In the genomic region with DNA sequence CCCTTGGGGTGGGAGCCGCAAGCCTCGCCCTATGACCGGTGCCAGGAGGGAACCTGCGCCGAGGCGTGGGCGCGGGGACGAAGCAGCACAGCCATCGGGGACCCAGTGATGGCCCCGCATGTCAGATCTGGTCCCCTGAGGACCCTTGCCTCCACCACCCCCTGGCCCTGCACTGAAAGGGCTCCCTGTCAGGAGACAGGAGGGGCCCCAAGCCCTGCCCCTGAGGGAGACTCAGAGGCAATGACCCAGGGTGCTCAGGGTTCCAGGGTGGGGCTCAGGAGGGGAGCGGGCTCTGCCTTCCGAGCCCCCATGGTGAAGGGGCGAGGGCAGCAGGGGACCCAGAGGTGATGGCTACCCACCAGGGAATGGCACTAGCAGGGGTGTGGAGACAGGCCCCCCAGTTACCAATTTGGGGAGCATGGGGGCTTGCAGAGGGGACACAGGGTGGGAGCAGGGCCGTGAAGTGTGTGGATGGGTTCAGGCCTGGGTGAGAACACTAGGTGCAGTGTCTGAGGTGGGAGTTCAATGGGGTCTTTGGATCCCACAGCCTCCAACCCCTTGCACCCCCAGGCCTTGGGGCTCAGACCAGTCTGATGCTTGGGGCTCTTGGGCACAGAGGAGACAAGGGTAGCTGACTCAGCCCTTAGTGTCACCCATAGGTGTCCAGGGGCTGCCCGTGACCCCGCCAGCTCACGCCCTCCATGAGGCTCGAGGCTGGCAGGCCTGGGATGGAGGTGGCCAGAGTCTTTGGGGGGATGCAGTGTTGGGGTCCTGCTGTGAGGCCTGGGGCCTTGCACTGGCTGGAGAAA, we compare ENCODE assay signal across 8 cellular contexts. TPM values are rescaled to one million over a fixed set of nuclear protein-coding genes. Genes with fewer than 3 reads are reported as not detected.
DNase-seq lines count a peak whose midpoint lies in the region; ATAC-seq and TF ChIP-seq lines count a peak whose summit lies in the region.

No MANE protein-coding gene starts in this region.

- no peak for TF ChIP-seq CTCF in smooth muscle cell (IDR thresholded peaks at IDR 0.05; ENCODE audit: borderline replicate concordance, insufficient read depth, poor library complexity, severe bottlenecking)

- H4K20me1 ChIP-seq in smooth muscle cell (ENCODE audit: low read depth): peaks cover 18% of the 10 kb centered on the region

- no CpG with 5 or more reads among the region's 19 CpGs for WGBS in iPS DF 6.9 (ENCODE audit: insufficient coverage, insufficient read length)
- WGBS in smooth muscle cell (ENCODE audit: low lambda C conversion rate): 46% methylated on average over 19 of the region's 19 CpGs

- H3K4me3 Mint-ChIP-seq in activated CD4-positive, alpha-beta memory T cell treated with anti-CD3 and anti-CD28 coated beads, Interleukin-2, amount 10 ng/mL, durations not matched to agents 7 days and 5 days: peak overlapping the region; percentile 56

- peaks cover 16% of the 10 kb centered on the region for H3K79me2 ChIP-seq in smooth muscle cell (ENCODE audit: low read depth)

- H3K4me3 ChIP-seq in H7 (ENCODE audit: insufficient read depth, low read depth, low read length) (peak overlapping the region; percentile 31), iPS DF 6.9 (ENCODE audit: low read length) (peak overlapping the region; percentile 41; the same call in 1 of the 2 replicates), smooth muscle cell (peak overlapping the region; percentile 70)

- peaks cover 26% of the 10 kb centered on the region for H3K4me1 Mint-ChIP-seq in activated CD4-positive, alpha-beta memory T cell treated with anti-CD3 and anti-CD28 coated beads, Interleukin-2, amount 10 ng/mL, durations not matched to agents 7 days and 5 days

- no peaks in the 10 kb centered on the region for H3F3A ChIP-seq in smooth muscle cell (ENCODE audit: low read depth)

- peak overlapping the region; percentile 80 for H3K9ac ChIP-seq in smooth muscle cell (ENCODE audit: low read depth)

- DNase-seq in H7 (no peak), iPS DF 6.9 (ENCODE audit: low read depth, low spot score) (no peak), smooth muscle cell (lab: John Stamatoyannopoulos, UW; ENCODE audit: unreplicated experiment) (no peak), substantia nigra (lab: John Stamatoyannopoulos, UW) (no peak)
- no peak for DNase-seq in activated CD4-positive, alpha-beta memory T cell treated with anti-CD3 and anti-CD28 coated beads, Interleukin-2, amount 10 ng/mL, durations not matched to agents 7 days and 5 days
- no peak for DNase-seq in stimulated activated CD4-positive, alpha-beta T cell treated with anti-CD3 and anti-CD28 coated beads, Interleukin-15, amount 100 ng/mL, for 24 hours
- no peak for DNase-seq in stimulated activated naive CD4-positive, alpha-beta T cell treated with Interleukin-2 at 50 U/mL for 16 hours (lab: John Stamatoyannopoulos, UW)

- H3K9me3 ChIP-seq in iPS DF 6.9 (ENCODE audit: control insufficient read depth, insufficient read depth, low read length): no peaks in the 10 kb centered on the region
- no peaks in the 10 kb centered on the region for H3K9me3 ChIP-seq in smooth muscle cell (replicated peaks; ENCODE audit: low read depth)

- POLR2A ChIA-PET in activated CD4-positive, alpha-beta memory T cell treated with anti-CD3 and anti-CD28 coated beads, Interleukin-2, amount 10 ng/mL, durations not matched to agents 7 days and 5 days (lab: Charles Lee): interaction anchor here (0.7 to 2.1 kb wide), 3 partner anchors 24 to 32 kb away, joined by 3 to 10 read pairs (median 5); no protein-coding TSS in a partner anchor

- H3K27me3 ChIP-seq in H7 (ENCODE audit: control insufficient read depth, insufficient read depth, low read length): peaks cover 11% of the 10 kb centered on the region
- H3K27me3 ChIP-seq in iPS DF 6.9 (ENCODE audit: control insufficient read depth, insufficient read depth, low read length): no peaks in the 10 kb centered on the region; the same call in 1 of the 2 replicates
- H3K27me3 ChIP-seq in smooth muscle cell (ENCODE audit: low read depth): no peaks in the 10 kb centered on the region

- peak overlapping the region; percentile 95 for H3K4me2 ChIP-seq in smooth muscle cell

- CTCF ChIA-PET in activated CD4-positive, alpha-beta memory T cell treated with anti-CD3 and anti-CD28 coated beads, Interleukin-2, amount 10 ng/mL, durations not matched to agents 7 days and 5 days (lab: Charles Lee): no interaction called here

- no peaks in the 10 kb centered on the region for H3K27me3 Mint-ChIP-seq in activated CD4-positive, alpha-beta memory T cell treated with anti-CD3 and anti-CD28 coated beads, Interleukin-2, amount 10 ng/mL, durations not matched to agents 7 days and 5 days

- no peaks in the 10 kb centered on the region for H3K36me3 ChIP-seq in H7 (replicated peaks; ENCODE audit: control insufficient read depth, insufficient read depth, low read length)
- peaks cover 3% of the 10 kb centered on the region; the same call in 1 of the 2 replicates for H3K36me3 ChIP-seq in iPS DF 6.9 (ENCODE audit: control insufficient read depth, insufficient read depth, low read length)
- H3K36me3 ChIP-seq in smooth muscle cell (ENCODE audit: low read depth): no peaks in the 10 kb centered on the region

- H3K9me3 Mint-ChIP-seq in activated CD4-positive, alpha-beta memory T cell treated with anti-CD3 and anti-CD28 coated beads, Interleukin-2, amount 10 ng/mL, durations not matched to agents 7 days and 5 days: no peaks in the 10 kb centered on the region

- H3K4me1 ChIP-seq in iPS DF 6.9 (ENCODE audit: control insufficient read depth, insufficient read depth, low read length) (peaks cover 9% of the 10 kb centered on the region), smooth muscle cell (ENCODE audit: low read depth) (peaks cover 5% of the 10 kb centered on the region)

- H3K27ac Mint-ChIP-seq in activated CD4-positive, alpha-beta memory T cell treated with anti-CD3 and anti-CD28 coated beads, Interleukin-2, amount 10 ng/mL, durations not matched to agents 7 days and 5 days: no peak overlapping the region

- ATAC-seq in HG03439 (IDR thresholded peaks at IDR 0.05; ENCODE audit: unreplicated experiment): no peak

- H2AFZ ChIP-seq in smooth muscle cell (ENCODE audit: low read depth): no peak overlapping the region

- peaks cover 2% of the 10 kb centered on the region for H3K36me3 Mint-ChIP-seq in activated CD4-positive, alpha-beta memory T cell treated with anti-CD3 and anti-CD28 coated beads, Interleukin-2, amount 10 ng/mL, durations not matched to agents 7 days and 5 days (ENCODE audit: low read depth)

- H3K27ac ChIP-seq in iPS DF 6.9 (ENCODE audit: low read length): no peak overlapping the region
- no peak overlapping the region for H3K27ac ChIP-seq in smooth muscle cell (ENCODE audit: low read depth)
- no peak overlapping the region for H3K27ac ChIP-seq in substantia nigra (ENCODE audit: low read depth, low read length, poor library complexity, severe bottlenecking)

RNA-seq across cellular contexts. Expression of gene LRRC56, which starts 0.5 kb away (rescaled TPM):
- total RNA-seq in H7 (2014; rRNA removed; shearing (Covaris generic)): 1.3 and 1.5 TPM in 2 replicates
- total RNA-seq in activated CD4-positive, alpha-beta memory T cell treated with anti-CD3 and anti-CD28 coated beads, Interleukin-2, amount 10 ng/mL, durations not matched to agents 7 days and 5 days: 1 to 10 TPM; 2.2 to 2.5 TPM
- 0.31 and 1.5 TPM in 2 replicates for total RNA-seq in smooth muscle cell
- polyA plus RNA-seq in smooth muscle cell: 1.5 TPM in 2 replicates

RNA-seq across cellular contexts. Expression of gene HRAS, which starts 2.5 kb away (rescaled TPM):
- total RNA-seq in H7 (2014; rRNA removed; shearing (Covaris generic)): 27.1 and 57.9 TPM in 2 replicates
- total RNA-seq in activated CD4-positive, alpha-beta memory T cell treated with anti-CD3 and anti-CD28 coated beads, Interleukin-2, amount 10 ng/mL, durations not matched to agents 7 days and 5 days: 10 to 100 TPM; 45.1 to 52.5 TPM
- 19.2 and 39.9 TPM in 2 replicates for total RNA-seq in smooth muscle cell
- 59.1 and 82.5 TPM in 2 replicates for polyA plus RNA-seq in smooth muscle cell

RNA-seq across cellular contexts. Expression of gene LMNTD2, which starts 22.7 kb away (rescaled TPM):
- total RNA-seq in H7 (2014; rRNA removed; shearing (Covaris generic)): 2.7 and 4.0 TPM in 2 replicates
- 1 to 10 TPM; 2.5 to 3.2 TPM for total RNA-seq in activated CD4-positive, alpha-beta memory T cell treated with anti-CD3 and anti-CD28 coated beads, Interleukin-2, amount 10 ng/mL, durations not matched to agents 7 days and 5 days
- 3.2 TPM in 1 of 2 replicates, not detected in the other for total RNA-seq in smooth muscle cell
- 3.6 and 9.3 TPM in 2 replicates for polyA plus RNA-seq in smooth muscle cell

RNA-seq across cellular contexts. Expression of gene RASSF7, which starts 22.9 kb away (rescaled TPM):
- total RNA-seq in H7 (2014; rRNA removed; shearing (Covaris generic)): 28.2 and 37.0 TPM in 2 replicates
- total RNA-seq in activated CD4-positive, alpha-beta memory T cell treated with anti-CD3 and anti-CD28 coated beads, Interleukin-2, amount 10 ng/mL, durations not matched to agents 7 days and 5 days: 10 to 100 TPM; 32.7 to 32.8 TPM
- 18.6 and 21.7 TPM in 2 replicates for total RNA-seq in smooth muscle cell
- polyA plus RNA-seq in smooth muscle cell: 20.4 and 38.6 TPM in 2 replicates

RNA-seq across cellular contexts. Expression of gene RNH1, which starts 30.8 kb away (rescaled TPM):
- 98.9 and 104 TPM in 2 replicates for total RNA-seq in H7 (2014; rRNA removed; shearing (Covaris generic))
- total RNA-seq in activated CD4-positive, alpha-beta memory T cell treated with anti-CD3 and anti-CD28 coated beads, Interleukin-2, amount 10 ng/mL, durations not matched to agents 7 days and 5 days: 100 to 1,000 TPM; 109 to 117 TPM
- total RNA-seq in smooth muscle cell: 91.3 and 106 TPM in 2 replicates
- 242 and 243 TPM in 2 replicates for polyA plus RNA-seq in smooth muscle cell
